2 cellular contexts compared by ENCODE assay signal in genomic region chr6:30790734-30791383, GRCh38.
TF ChIP-seq lines count a peak whose summit lies in the region.

No MANE protein-coding gene starts in this region.

TF ChIP-seq in HCT116, 20 proteins besides CTCF, POLR2A, EP300 and RAD21:
- no peak for TF ChIP-seq CEBPB (IDR thresholded peaks at IDR 0.05; ENCODE audit: low read depth)
- TF ChIP-seq POLR2AphosphoS5 (IDR thresholded peaks at IDR 0.05; ENCODE audit: low read depth, low read length) = no peak
- no peak for TF ChIP-seq SP1 (IDR thresholded peaks at IDR 0.05; ENCODE audit: low read depth)
- TF ChIP-seq SIN3A (IDR thresholded peaks at IDR 0.05; ENCODE audit: low read depth) = no peak
- TF ChIP-seq EZH2phosphoT487 (IDR thresholded peaks at IDR 0.05; ENCODE audit: borderline replicate concordance) = no peak
- no peak for TF ChIP-seq REST (IDR thresholded peaks at IDR 0.05; ENCODE audit: low read depth)
- TF ChIP-seq SRF (IDR thresholded peaks at IDR 0.05; ENCODE audit: low read depth) = no peak
- no peak for TF ChIP-seq ZBTB33 (IDR thresholded peaks at IDR 0.05; ENCODE audit: extremely low read depth, insufficient replicate concordance, low read length)
- no peak for TF ChIP-seq EGR1 (IDR thresholded peaks at IDR 0.05; ENCODE audit: low read depth)
- no peak for TF ChIP-seq CBX3 (IDR thresholded peaks at IDR 0.05; ENCODE audit: low read depth)
- TF ChIP-seq ZFX (IDR thresholded peaks at IDR 0.05) = no peak
- no peak for TF ChIP-seq ZNF274 (IDR thresholded peaks at IDR 0.05; ENCODE audit: low read depth, low read length)
- no peak for TF ChIP-seq FOSL1 (IDR thresholded peaks at IDR 0.05; ENCODE audit: low read depth)
- TF ChIP-seq MAX (IDR thresholded peaks at IDR 0.05) = no peak
- no peak for TF ChIP-seq TCF7L2 (IDR thresholded peaks at IDR 0.05; ENCODE audit: borderline replicate concordance, extremely low read depth, insufficient read depth, insufficient read length)
- no peak for TF ChIP-seq YY1 (IDR thresholded peaks at IDR 0.05; ENCODE audit: extremely low read depth, insufficient replicate concordance, low read depth, low read length)
- no peak for TF ChIP-seq ELF1 (IDR thresholded peaks at IDR 0.05; ENCODE audit: borderline replicate concordance, low read depth)
- TF ChIP-seq JUND (IDR thresholded peaks at IDR 0.05) = no peak

TF ChIP-seq in K562, 482 proteins besides CTCF, POLR2A, EP300 and RAD21:
- TF ChIP-seq NFRKB (IDR thresholded peaks at IDR 0.05; ENCODE audit: low read depth) = no peak
- TF ChIP-seq ZEB2 (IDR thresholded peaks at IDR 0.05) = 0 out of 2 replicates have a peak, but pooled peaks have one; percentile 32
